1 cellular context compared by ENCODE assay signal in the genomic region with DNA sequence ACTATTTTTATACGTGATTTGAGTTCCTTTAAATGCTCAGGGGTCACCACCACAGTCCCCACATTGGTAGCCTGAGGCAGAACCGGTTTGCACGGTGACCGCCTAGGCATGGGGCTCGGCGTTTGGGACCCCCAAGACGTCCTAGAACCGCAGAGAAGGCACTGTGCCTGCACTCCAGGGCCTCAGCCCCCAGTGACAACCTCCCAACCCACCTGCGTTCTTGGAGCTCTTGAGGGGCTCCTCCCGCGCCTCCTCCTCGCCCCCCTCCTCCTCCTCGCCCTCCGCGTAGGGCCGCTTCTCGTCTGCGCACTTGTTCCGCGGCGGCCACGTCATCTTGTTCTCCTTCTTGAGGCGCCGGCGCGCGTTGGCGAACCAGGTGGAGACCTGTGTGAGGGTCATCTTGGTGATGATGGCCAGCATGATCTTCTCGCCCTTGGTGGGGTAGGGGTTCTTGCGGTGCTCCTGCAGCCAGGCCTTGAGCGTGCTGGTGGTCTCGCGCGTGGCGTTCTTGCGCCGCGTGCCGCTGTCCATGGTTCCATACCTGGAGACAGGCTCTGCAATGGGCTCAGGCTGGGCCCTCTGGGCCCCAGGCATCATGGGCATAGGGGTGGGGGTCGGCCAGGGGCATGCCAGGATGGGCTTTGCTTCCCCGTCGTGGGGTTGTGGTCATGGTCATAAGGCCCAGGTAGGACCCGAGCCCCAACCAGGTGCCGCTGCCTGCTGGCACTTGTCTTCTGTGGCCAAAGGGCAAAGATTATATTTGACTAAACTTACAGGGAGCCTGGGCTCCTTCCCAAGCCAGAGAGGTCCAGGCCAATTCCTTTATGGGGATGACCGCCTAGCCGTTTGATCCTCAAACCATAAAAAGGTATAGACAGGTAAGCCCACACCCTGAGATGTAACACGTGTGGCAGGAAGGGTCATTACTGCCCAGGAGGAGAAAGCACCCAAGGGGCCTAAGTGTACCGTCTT.
TF ChIP-seq lines count a peak whose summit lies in the region.

No MANE protein-coding gene starts in this region.

TF ChIP-seq in H1, 55 proteins besides CTCF, POLR2A, EP300 and RAD21 (continued from another document):
- TF ChIP-seq KDM5A (IDR thresholded peaks at IDR 0.05; ENCODE audit: low read length) (no peak), SIN3A (conservative IDR thresholded peaks at IDR 0.05 in 1 of 2, IDR thresholded peaks at IDR 0.05 in 1 of 2; ENCODE audit: low read depth in 1 of 2, low read length in 2 of 2) (no peak), TAF1 (IDR thresholded peaks at IDR 0.05; ENCODE audit: low read depth, low read length) (no peak), JUND (IDR thresholded peaks at IDR 0.05; ENCODE audit: low read length) (no peak), CBX8 (IDR thresholded peaks at IDR 0.05; ENCODE audit: borderline replicate concordance, low read depth, low read length) (peak; percentile 81; the same call in 1 of the 2 replicates), SP2 (IDR thresholded peaks at IDR 0.05; ENCODE audit: low read length) (no peak), SAP30 (IDR thresholded peaks at IDR 0.05; ENCODE audit: insufficient read depth, insufficient replicate concordance, low read length) (no peak), SP4 (IDR thresholded peaks at IDR 0.05; ENCODE audit: low read length) (no peak), HDAC6 (IDR thresholded peaks at IDR 0.05; ENCODE audit: low read depth, low read length) (no peak), GTF2F1 (IDR thresholded peaks at IDR 0.05; ENCODE audit: borderline replicate concordance, low read depth, low read length) (no peak), BACH1 (IDR thresholded peaks at IDR 0.05; ENCODE audit: low read length) (no peak), RNF2 (IDR thresholded peaks at IDR 0.05; ENCODE audit: borderline replicate concordance, low read depth, low read length, missing control alignments, poor library complexity, severe bottlenecking) (peak; percentile 73), TEAD4 (IDR thresholded peaks at IDR 0.05; ENCODE audit: low read depth, low read length) (no peak), EZH2 (IDR thresholded peaks at IDR 0.05; ENCODE audit: low read depth, low read length, severe bottlenecking) (peak; percentile 60), SUZ12 (IDR thresholded peaks at IDR 0.05; ENCODE audit: low read length) (peak; percentile 3; the same call in 1 of the 2 replicates), CHD1 (IDR thresholded peaks at IDR 0.05; ENCODE audit: low read depth, low read length) (no peak)
- TF ChIP-seq, protein P1, sequence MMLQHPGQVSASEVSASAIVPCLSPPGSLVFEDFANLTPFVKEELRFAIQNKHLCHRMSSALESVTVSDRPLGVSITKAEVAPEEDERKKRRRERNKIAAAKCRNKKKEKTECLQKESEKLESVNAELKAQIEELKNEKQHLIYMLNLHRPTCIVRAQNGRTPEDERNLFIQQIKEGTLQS (IDR thresholded peaks at IDR 0.05; ENCODE audit: insufficient read depth, low read depth, low read length) = no peak
TF ChIP-seq in H1: peak in this region for 5.
